ENCODE assay signal across 1 cellular context in genomic region chr17:28807925-28808641, GRCh38.
TF ChIP-seq lines count a peak whose summit lies in the region.

No MANE protein-coding gene starts in this region.

TF ChIP-seq in HEK293, 187 proteins besides CTCF, POLR2A, EP300 and RAD21 (continued from another document):
- TF ChIP-seq ZNF335 (tag by site-specific recombination; conservative IDR thresholded peaks at IDR 0.05) = 0 out of 2 replicates have a peak, but pooled peaks have one; percentile 13
- TF ChIP-seq GFI1B (tag by site-specific recombination; IDR thresholded peaks at IDR 0.05) = peak; percentile 81
- no peak for TF ChIP-seq ZNF140 (tag by site-specific recombination; IDR thresholded peaks at IDR 0.05)
- peak; percentile 94 for TF ChIP-seq ZEB2 (tag by site-specific recombination; IDR thresholded peaks at IDR 0.05)
- TF ChIP-seq ZNF292 (tag by site-specific recombination; IDR thresholded peaks at IDR 0.05; ENCODE audit: borderline replicate concordance, low read depth) = no peak
- no peak for TF ChIP-seq ZNF670 (tag by site-specific recombination; IDR thresholded peaks at IDR 0.05; ENCODE audit: low read depth)
- TF ChIP-seq SALL2 (tag by site-specific recombination; IDR thresholded peaks at IDR 0.05; ENCODE audit: borderline replicate concordance) = no peak
- TF ChIP-seq FEZF1 (tag by site-specific recombination; IDR thresholded peaks at IDR 0.05) = peak; percentile 91
- no peak for TF ChIP-seq ZNF660 (tag by site-specific recombination; IDR thresholded peaks at IDR 0.05)
- no peak for TF ChIP-seq ZNF621 (tag by site-specific recombination; IDR thresholded peaks at IDR 0.05)
- TF ChIP-seq REPIN1 (tag by site-specific recombination; IDR thresholded peaks at IDR 0.05; ENCODE audit: low read depth) = no peak
- no peak for TF ChIP-seq HOXC10 (CRISPR knock-in tag; IDR thresholded peaks at IDR 0.05)
- TF ChIP-seq ZNF37A (tag by site-specific recombination; IDR thresholded peaks at IDR 0.05) = no peak
